ENCODE assay signal across 20 cellular contexts in genomic region chr1:32386993-32387392, GRCh38. TPM values are rescaled to one million over a fixed set of nuclear protein-coding genes. Genes with fewer than 3 reads are reported as not detected.
DNase-seq lines count a peak whose midpoint lies in the region; ATAC-seq, FAIRE-seq and TF ChIP-seq lines count a peak whose summit lies in the region.
"Had no signal": no experiment of that assay in that cellular context is flagged by ENCODE, and none has a peak within 500 bp of the region (broad histone marks: within the 10 kb centered on the region; RNA-seq: fewer than 3 reads in every experiment).

No MANE protein-coding gene starts in this region.

- H3K27me3 Mint-ChIP-seq in activated CD4-positive, alpha-beta T cell treated with anti-CD3 and anti-CD28 coated beads for 36 hours = no peaks in the 10 kb centered on the region
- no peaks in the 10 kb centered on the region for H3K27me3 Mint-ChIP-seq in T-cell
- H3K27me3 Mint-ChIP-seq: B cell; CD4-positive, CD25-positive, alpha-beta regulatory T cell; CD8-positive, alpha-beta memory T cell had no signal

- CTCF ChIA-PET in activated CD4-positive, alpha-beta T cell treated with anti-CD3 and anti-CD28 coated beads for 36 hours (lab: Charles Lee) = interaction anchor here (1.1 kb wide), 1 partner anchor 14 kb away, joined by 4 read pairs; no protein-coding TSS in a partner anchor
- CTCF ChIA-PET in T-cell (lab: Charles Lee) = interaction anchor here in 1 of 2 donors (0.6 to 0.9 kb wide), 2 partner anchors 14 to 134 kb away, joined by 3 read pairs; no protein-coding TSS in a partner anchor

- peak; percentile 39 for ATAC-seq in activated CD4-positive, alpha-beta T cell treated with anti-CD3 and anti-CD28 coated beads for 36 hours
- ATAC-seq in T-cell (replicated peaks in 1 of 4) = peak in 3 of 4 experiments; percentile 54 to 78 (median 68)
- no peak for ATAC-seq in HG03159 (IDR thresholded peaks at IDR 0.05; ENCODE audit: unreplicated experiment)
- ATAC-seq: GM12878, GM23338, HCT116 had no signal

- intact Hi-C loops in activated CD4-positive, alpha-beta T cell treated with anti-CD3 and anti-CD28 coated beads for 36 hours (cut with DNase I, micrococcal nuclease) = no loop called here

- DNase-seq in activated CD4-positive, alpha-beta T cell treated with anti-CD3 and anti-CD28 coated beads for 36 hours = no peak
- DNase-seq in activated CD4-positive, alpha-beta T cell treated with anti-CD3 and anti-CD28 coated beads for 1 hour = no peak
- DNase-seq in T-cell (no peak), bronchial epithelial cell (ENCODE audit: low read depth) (no peak), HUDEP-2 (lab: John Stamatoyannopoulos, UW; ENCODE audit: unreplicated experiment in 76 of 76) (no peak)
- DNase-seq: CD4-positive, CD25-positive, alpha-beta regulatory T cell; CD8-positive, alpha-beta memory T cell; DMS 273 treated with DMSO at 0.1 percent for 48 hours; DMS79; EL; GDM1; H9 had no signal

- FAIRE-seq in bronchial epithelial cell (lab: Jason Lieb, UNC) = peak; percentile 75
- FAIRE-seq: A204.1, D721Med, GM12878 had no signal

- H3K4me1 Mint-ChIP-seq in activated CD4-positive, alpha-beta T cell treated with anti-CD3 and anti-CD28 coated beads for 36 hours = peaks cover 11% of the 10 kb centered on the region
- peaks cover 7 to 20% (median 12%) of the 10 kb centered on the region in 3 donors for H3K4me1 Mint-ChIP-seq in T-cell
- H3K4me1 Mint-ChIP-seq: B cell, GM23338, H9 had no signal

- no peak overlapping the region for H3K4me3 ChIP-seq in bronchial epithelial cell (ENCODE audit: low read depth, low read length)
- H3K4me3 ChIP-seq: BLaER1, GM12878, GM23338 had no signal

- POLR2A ChIA-PET in activated CD4-positive, alpha-beta T cell treated with anti-CD3 and anti-CD28 coated beads for 36 hours (lab: Charles Lee) = no interaction called here
- POLR2A ChIA-PET in T-cell (lab: Charles Lee) = interaction anchor here (0.7 to 1.2 kb wide), 2 partner anchors 28 to 111 kb away, joined by 3 to 4 read pairs; no protein-coding TSS in a partner anchor

- peaks cover 14% of the 10 kb centered on the region for H3K36me3 ChIP-seq in bronchial epithelial cell (ENCODE audit: control insufficient read depth, insufficient read depth, low read length)

- H3K27me3 ChIP-seq in bronchial epithelial cell (ENCODE audit: control insufficient read depth, insufficient read depth, low read length) = no peaks in the 10 kb centered on the region
- H3K27me3 ChIP-seq: BLaER1 had no signal

- H3K36me3 Mint-ChIP-seq in activated CD4-positive, alpha-beta T cell treated with anti-CD3 and anti-CD28 coated beads for 36 hours (ENCODE audit: low read depth) = peaks cover 19% of the 10 kb centered on the region
- peaks cover 27% of the 10 kb centered on the region for H3K36me3 Mint-ChIP-seq in T-cell

- H3K27ac Mint-ChIP-seq in activated CD4-positive, alpha-beta T cell treated with anti-CD3 and anti-CD28 coated beads for 36 hours = no peak overlapping the region
- H3K27ac Mint-ChIP-seq in T-cell = peak overlapping the region; percentile 27 to 76
- H3K27ac Mint-ChIP-seq: B cell; CD4-positive, CD25-positive, alpha-beta regulatory T cell; GM23338; H9 had no signal

- TF ChIP-seq CTCF in bronchial epithelial cell (IDR thresholded peaks at IDR 0.05; ENCODE audit: insufficient read depth, low read length, severe bottlenecking) = no peak

- H3K4me3 Mint-ChIP-seq in activated CD4-positive, alpha-beta T cell treated with anti-CD3 and anti-CD28 coated beads for 36 hours = no peak overlapping the region
- peak overlapping the region in 1 of 3 donors; percentile 13 for H3K4me3 Mint-ChIP-seq in T-cell
- H3K4me3 Mint-ChIP-seq: B cell; CD8-positive, alpha-beta memory T cell; GM23338; H9 had no signal

- no peaks in the 10 kb centered on the region for H3K9me3 Mint-ChIP-seq in activated CD4-positive, alpha-beta T cell treated with anti-CD3 and anti-CD28 coated beads for 36 hours (ENCODE audit: low read depth)
- H3K9me3 Mint-ChIP-seq in T-cell = no peaks in the 10 kb centered on the region
- H3K9me3 Mint-ChIP-seq: CD4-positive, CD25-positive, alpha-beta regulatory T cell; CD8-positive, alpha-beta memory T cell; GM23338; H9 had no signal

RNA-seq across cellular contexts. Expression of gene BSDC1, which starts 7.2 kb away (rescaled TPM):
- 10 to 100 TPM; 29.4 to 36.9 TPM for total RNA-seq in activated CD4-positive, alpha-beta T cell treated with anti-CD3 and anti-CD28 coated beads for 36 hours
- total RNA-seq in T-cell = 100 to 1,000 TPM in 3 of 5 donors, 10 to 100 TPM in 2; 93.4 to 190 (median 105) TPM
- 35.5 and 45.6 TPM in 2 replicates for total RNA-seq in bronchial epithelial cell

RNA-seq across cellular contexts. Expression of gene TSSK3, which starts 24.7 kb away (rescaled TPM):
- total RNA-seq in activated CD4-positive, alpha-beta T cell treated with anti-CD3 and anti-CD28 coated beads for 36 hours = 1 to 10 TPM in 1 of 2 experiments, under 1 TPM in 1; 0.76 to 1.6 TPM
- 1 to 10 TPM in 3 of 5 donors, under 1 TPM in 1, not detected in 1; 0.65 to 4.3 (median 2.3) TPM for total RNA-seq in T-cell
- total RNA-seq in bronchial epithelial cell = 0.26 and 0.64 TPM in 2 replicates
- total RNA-seq: GM23338 had no signal

RNA-seq across cellular contexts. Expression of gene FAM229A, which starts 24.7 kb away (rescaled TPM):
- total RNA-seq in activated CD4-positive, alpha-beta T cell treated with anti-CD3 and anti-CD28 coated beads for 36 hours = 1 to 10 TPM; 3.1 to 3.3 TPM
- total RNA-seq in T-cell = 10 to 100 TPM; 27.0 to 43.0 (median 32.0) TPM
- total RNA-seq in bronchial epithelial cell = 0.26 and 0.64 TPM in 2 replicates

RNA-seq across cellular contexts. Expression of gene MARCKSL1, which starts 51.0 kb away (rescaled TPM):
- total RNA-seq in activated CD4-positive, alpha-beta T cell treated with anti-CD3 and anti-CD28 coated beads for 36 hours = 10 to 100 TPM; 27.0 to 29.3 TPM
- total RNA-seq in T-cell (10 to 100 TPM; 28.1 to 46.5 (median 41.4) TPM), bronchial epithelial cell (3.2 and 4.2 TPM in 2 replicates)

Comparison
In these comparisons a context has a peak if more than half of its experiments do, and no peak if none do; other contexts are left out.
1. RNA of gene FAM229A, which starts 24.7 kb away (total RNA-seq): 27.0 to 43.0 TPM in T-cell; 3.1 to 3.3 TPM in activated CD4-positive, alpha-beta T cell treated with anti-CD3 and anti-CD28 coated beads for 36 hours and 0.26 to 0.64 TPM in bronchial epithelial cell; every median in the first group is over 4 times any median in the second.